Comparison of ENCODE assay signal across 2 cellular contexts in the genomic region with DNA sequence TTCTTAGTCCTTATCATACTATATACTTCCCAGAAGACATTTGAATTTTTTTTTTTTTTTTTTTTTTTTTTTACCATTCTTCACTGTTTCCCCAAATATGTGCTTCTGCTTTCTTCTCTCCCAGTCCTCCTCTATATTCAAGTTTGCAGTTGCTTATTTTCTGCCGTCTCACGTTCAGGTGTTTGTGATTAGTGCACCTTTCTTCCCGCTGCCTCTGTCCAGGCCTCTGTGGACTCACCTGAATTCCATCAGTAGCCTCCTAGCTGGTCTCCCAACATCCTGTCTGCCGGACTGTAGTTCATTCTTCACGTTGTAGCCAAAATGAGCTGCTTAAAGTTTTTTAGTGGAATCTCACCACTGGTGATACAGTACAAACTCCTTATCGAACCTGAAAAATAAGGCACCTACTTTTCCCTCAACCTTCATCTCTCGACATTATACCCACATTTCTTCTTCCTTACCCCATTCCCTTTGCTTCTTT.
TF ChIP-seq lines count a peak whose summit lies in the region.

No MANE protein-coding gene starts in this region.

TF ChIP-seq in SK-N-SH, 30 proteins besides CTCF, POLR2A, EP300 and RAD21 (continued from another document):
- TF ChIP-seq SMC3 (IDR thresholded peaks at IDR 0.05; ENCODE audit: low read depth, low read length) (no peak), JUND (IDR thresholded peaks at IDR 0.05) (no peak), TAF1 (IDR thresholded peaks at IDR 0.05; ENCODE audit: borderline replicate concordance, low read depth, low read length) (no peak), FOXJ3 (CRISPR knock-in tag; IDR thresholded peaks at IDR 0.05) (no peak), MEF2A (IDR thresholded peaks at IDR 0.05; ENCODE audit: borderline replicate concordance, low read depth) (no peak), MXI1 (IDR thresholded peaks at IDR 0.05; ENCODE audit: low read depth, low read length) (no peak), IRF3 (IDR thresholded peaks at IDR 0.05; ENCODE audit: low read depth, low read length) (no peak), ZBTB33 (IDR thresholded peaks at IDR 0.05; ENCODE audit: borderline replicate concordance, low read depth) (no peak)
TF ChIP-seq in SK-N-SH: peak in this region for 0.

TF ChIP-seq in SK-N-SH treated with all-trans-retinoic acid at 6 μM for 48 hours, 23 proteins besides CTCF, POLR2A, EP300 and RAD21 (continued from another document):
- TF ChIP-seq, protein P1, sequence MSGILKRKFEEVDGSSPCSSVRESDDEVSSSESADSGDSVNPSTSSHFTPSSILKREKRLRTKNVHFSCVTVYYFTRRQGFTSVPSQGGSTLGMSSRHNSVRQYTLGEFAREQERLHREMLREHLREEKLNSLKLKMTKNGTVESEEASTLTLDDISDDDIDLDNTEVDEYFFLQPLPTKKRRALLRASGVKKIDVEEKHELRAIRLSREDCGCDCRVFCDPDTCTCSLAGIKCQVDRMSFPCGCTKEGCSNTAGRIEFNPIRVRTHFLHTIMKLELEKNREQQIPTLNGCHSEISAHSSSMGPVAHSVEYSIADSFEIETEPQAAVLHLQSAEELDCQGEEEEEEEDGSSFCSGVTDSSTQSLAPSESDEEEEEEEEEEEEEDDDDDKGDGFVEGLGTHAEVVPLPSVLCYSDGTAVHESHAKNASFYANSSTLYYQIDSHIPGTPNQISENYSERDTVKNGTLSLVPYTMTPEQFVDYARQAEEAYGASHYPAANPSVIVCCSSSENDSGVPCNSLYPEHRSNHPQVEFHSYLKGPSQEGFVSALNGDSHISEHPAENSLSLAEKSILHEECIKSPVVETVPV (CRISPR knock-in tag; IDR thresholded peaks at IDR 0.05) = no peak
- no peak for TF ChIP-seq BACH2 (CRISPR knock-in tag; IDR thresholded peaks at IDR 0.05; ENCODE audit: borderline replicate concordance)
